ENCODE assay signal across 1 cellular context in genomic region chr1:8437286-8437685, GRCh38.
TF ChIP-seq lines count a peak whose summit lies in the region.

No MANE protein-coding gene starts in this region.

TF ChIP-seq in WTC11, 78 proteins besides CTCF, POLR2A, EP300 and RAD21 (continued from another document):
- no peak for TF ChIP-seq ZNF532 (CRISPR knock-in tag; IDR thresholded peaks at IDR 0.05; ENCODE audit: borderline replicate concordance)
- TF ChIP-seq ELF4 (CRISPR knock-in tag; IDR thresholded peaks at IDR 0.05; ENCODE audit: low read depth): no peak
- TF ChIP-seq ZNF121 (CRISPR knock-in tag; IDR thresholded peaks at IDR 0.05): no peak
- TF ChIP-seq SOX15 (CRISPR knock-in tag; IDR thresholded peaks at IDR 0.05): no peak
- TF ChIP-seq ZNF232 (CRISPR knock-in tag; IDR thresholded peaks at IDR 0.05): no peak
- no peak for TF ChIP-seq MAX (CRISPR knock-in tag; IDR thresholded peaks at IDR 0.05)
- TF ChIP-seq ETV6 (CRISPR knock-in tag; IDR thresholded peaks at IDR 0.05): no peak
- TF ChIP-seq STAT6 (CRISPR knock-in tag; conservative IDR thresholded peaks at IDR 0.05; ENCODE audit: low read depth): no peak
- no peak for TF ChIP-seq NR1H2 (CRISPR knock-in tag; IDR thresholded peaks at IDR 0.05)
- no peak for TF ChIP-seq ZNF317 (CRISPR knock-in tag; IDR thresholded peaks at IDR 0.05; ENCODE audit: borderline replicate concordance, low read depth)
- no peak for TF ChIP-seq RELA (CRISPR knock-in tag; IDR thresholded peaks at IDR 0.05; ENCODE audit: borderline replicate concordance)
TF ChIP-seq in WTC11: peak in this region for 0.
